In genomic region chr7:82726038-82726800, GRCh38 we compare ENCODE assay signal across 1 cellular context.
TF ChIP-seq lines count a peak whose summit lies in the region.

No MANE protein-coding gene starts in this region.

TF ChIP-seq in IMR-90, 13 proteins besides CTCF, POLR2A, EP300 and RAD21:
- no peak for TF ChIP-seq CHD1 (IDR thresholded peaks at IDR 0.05; ENCODE audit: low read depth, low read length)
- TF ChIP-seq, protein P1, sequence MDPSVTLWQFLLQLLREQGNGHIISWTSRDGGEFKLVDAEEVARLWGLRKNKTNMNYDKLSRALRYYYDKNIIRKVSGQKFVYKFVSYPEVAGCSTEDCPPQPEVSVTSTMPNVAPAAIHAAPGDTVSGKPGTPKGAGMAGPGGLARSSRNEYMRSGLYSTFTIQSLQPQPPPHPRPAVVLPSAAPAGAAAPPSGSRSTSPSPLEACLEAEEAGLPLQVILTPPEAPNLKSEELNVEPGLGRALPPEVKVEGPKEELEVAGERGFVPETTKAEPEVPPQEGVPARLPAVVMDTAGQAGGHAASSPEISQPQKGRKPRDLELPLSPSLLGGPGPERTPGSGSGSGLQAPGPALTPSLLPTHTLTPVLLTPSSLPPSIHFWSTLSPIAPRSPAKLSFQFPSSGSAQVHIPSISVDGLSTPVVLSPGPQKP (IDR thresholded peaks at IDR 0.05; ENCODE audit: borderline replicate concordance, low read depth, low read length), result no peak
- TF ChIP-seq RFX5 (IDR thresholded peaks at IDR 0.05; ENCODE audit: low read depth, low read length), result no peak
- no peak for TF ChIP-seq MXI1 (IDR thresholded peaks at IDR 0.05; ENCODE audit: borderline replicate concordance, low read depth, low read length)
- no peak for TF ChIP-seq MAFK (IDR thresholded peaks at IDR 0.05; ENCODE audit: low read depth, low read length)
- TF ChIP-seq RCOR1 (IDR thresholded peaks at IDR 0.05; ENCODE audit: insufficient replicate concordance, low read length), result no peak
- no peak for TF ChIP-seq BHLHE40 (IDR thresholded peaks at IDR 0.05; ENCODE audit: low read depth, low read length)
- no peak for TF ChIP-seq USF2 (IDR thresholded peaks at IDR 0.05; ENCODE audit: low read depth, low read length)
- no peak for TF ChIP-seq NFE2L2 (IDR thresholded peaks at IDR 0.05; ENCODE audit: low read depth, low read length)
